Comparison of ENCODE assay signal across 7 cellular contexts in genomic region chr6:83055366-83055964, GRCh38. TPM values are rescaled to one million over a fixed set of nuclear protein-coding genes. Genes with fewer than 3 reads are reported as not detected.
DNase-seq lines count a peak whose midpoint lies in the region; ATAC-seq and TF ChIP-seq lines count a peak whose summit lies in the region.

No MANE protein-coding gene starts in this region.

- H3K36me3 ChIP-seq in H7 (replicated peaks; ENCODE audit: control insufficient read depth, insufficient read depth, low read length) (peaks cover 3% of the 10 kb centered on the region), upper lobe of right lung (no peaks in the 10 kb centered on the region)

- TF ChIP-seq CTCF in activated B cell treated with CpG ODN at 0.5 μM for 24 hours (IDR thresholded peaks at IDR 0.05) (peak; percentile 65), epithelial cell of esophagus (IDR thresholded peaks at IDR 0.05; ENCODE audit: insufficient read depth, low read depth, low read length, missing control alignments) (peak; percentile 85), upper lobe of right lung (IDR thresholded peaks at IDR 0.05) (peak; percentile 85)

- no peak overlapping the region for H3K27ac ChIP-seq in upper lobe of right lung

- H3K9me3 ChIP-seq in upper lobe of right lung: no peaks in the 10 kb centered on the region

- no peak overlapping the region for H3K4me3 Mint-ChIP-seq in activated B cell treated with CpG ODN at 0.5 μM for 24 hours

- H3K4me1 ChIP-seq in upper lobe of right lung: no peaks in the 10 kb centered on the region

- ATAC-seq in activated B cell treated with CpG ODN at 0.5 μM for 24 hours (ENCODE audit: low read depth): peak; percentile 57
- ATAC-seq in upper lobe of right lung: peak; percentile 77

- H3K4me3 ChIP-seq in H7 (ENCODE audit: insufficient read depth, low read depth, low read length) (no peak overlapping the region), epithelial cell of esophagus (ENCODE audit: low read length) (no peak overlapping the region), upper lobe of right lung (no peak overlapping the region)

- no peaks in the 10 kb centered on the region for H3K9me3 Mint-ChIP-seq in activated B cell treated with CpG ODN at 0.5 μM for 24 hours

- intact Hi-C loops in activated B cell treated with CpG ODN at 0.5 μM for 24 hours (cut with micrococcal nuclease): loop anchor here (1.0 kb wide), 3 partner anchors 160 to 803 kb away; no protein-coding TSS in a partner anchor
- intact Hi-C loops in upper lobe of right lung (cut with DNase I): loop anchor here (10.0 kb wide), 1 partner anchor 781 kb away; no protein-coding TSS in a partner anchor

- no peaks in the 10 kb centered on the region for H3K27me3 Mint-ChIP-seq in activated B cell treated with CpG ODN at 0.5 μM for 24 hours

- CTCF ChIA-PET in activated B cell treated with CpG ODN at 0.5 μM for 24 hours (lab: Charles Lee): interaction anchor here (1.8 to 5.9 kb wide), 3 partner anchors 10 to 783 kb away, joined by 6 to 69 read pairs (median 14); partner anchors contain the start of genes DOP1A and UBE3D

- peak; percentile 68 for DNase-seq in ELR (ENCODE audit: low read depth)
- peak; percentile 47 for DNase-seq in H7
- peak; percentile 31 for DNase-seq in NCI-H2029 treated with DMSO at 0.1 percent for 48 hours (lab: John Stamatoyannopoulos, UW)
- DNase-seq in activated B cell treated with CpG ODN at 0.5 μM for 24 hours: no peak
- DNase-seq in epithelial cell of esophagus (ENCODE audit: low read depth): peak; percentile 52
- peak; percentile 40 for DNase-seq in middle frontal gyrus (ENCODE audit: extremely low spot score, low spot score)
- no peak for DNase-seq in upper lobe of right lung

- H3K27me3 ChIP-seq in H7 (ENCODE audit: control insufficient read depth, insufficient read depth, low read length): no peaks in the 10 kb centered on the region
- H3K27me3 ChIP-seq in upper lobe of right lung: no peaks in the 10 kb centered on the region

- no peak overlapping the region for H3K27ac Mint-ChIP-seq in activated B cell treated with CpG ODN at 0.5 μM for 24 hours

- POLR2A ChIA-PET in activated B cell treated with CpG ODN at 0.5 μM for 24 hours (lab: Charles Lee): no interaction called here

- H3K36me3 Mint-ChIP-seq in activated B cell treated with CpG ODN at 0.5 μM for 24 hours (ENCODE audit: low read depth): peaks cover 48% of the 10 kb centered on the region

- peaks cover 5% of the 10 kb centered on the region for H3K4me1 Mint-ChIP-seq in activated B cell treated with CpG ODN at 0.5 μM for 24 hours

RNA-seq across cellular contexts. Expression of gene UBE3D, which starts 10.2 kb away (rescaled TPM):
- 12.0 and 12.2 TPM in 2 replicates for total RNA-seq in H7 (2014; rRNA removed; shearing (Covaris generic))
- 7.0 and 9.3 TPM in 2 replicates for total RNA-seq in activated B cell treated with CpG ODN at 0.5 μM for 24 hours
- total RNA-seq in upper lobe of right lung: 4.4 TPM

RNA-seq across cellular contexts. Expression of gene DOP1A, which starts 12.0 kb away (rescaled TPM):
- 10.2 and 14.3 TPM in 2 replicates for total RNA-seq in H7 (2014; rRNA removed; shearing (Covaris generic))
- total RNA-seq in activated B cell treated with CpG ODN at 0.5 μM for 24 hours (24.2 and 30.8 TPM in 2 replicates), upper lobe of right lung (26.4 TPM)

Comparison
In these comparisons a context has a peak if more than half of its experiments do, and no peak if none do; other contexts are left out.
1. DNase-seq: peak in ELR (single experiment), H7 (single experiment), NCI-H2029 treated with DMSO at 0.1 percent for 48 hours (single experiment), epithelial cell of esophagus (single experiment) and middle frontal gyrus (single experiment); none in activated B cell treated with CpG ODN at 0.5 μM for 24 hours (single experiment) and upper lobe of right lung (single experiment).
2. Peak in every context shown above with its lines, with median percentiles within 50 percentile points of each other: CTCF ChIP-seq.